Comparison of ENCODE assay signal across 11 cellular contexts in the genomic region with DNA sequence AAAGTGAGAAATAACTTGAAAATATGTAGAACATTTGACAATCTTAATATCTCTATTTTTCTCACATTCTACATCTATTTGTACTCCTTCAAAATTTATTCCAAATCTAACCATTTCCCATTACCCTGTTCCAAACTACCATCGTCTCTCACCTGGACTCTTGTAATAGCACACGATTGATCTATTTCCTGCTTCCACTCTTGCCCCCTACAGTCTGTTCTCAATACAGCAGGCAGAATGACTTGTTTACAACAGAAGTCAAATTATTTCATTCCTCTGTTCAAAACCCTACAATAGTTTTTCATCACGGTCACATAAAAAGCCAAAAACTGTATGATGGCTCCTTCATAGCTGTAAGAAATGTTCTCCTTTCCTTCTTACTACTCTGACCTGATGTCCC. TPM values are rescaled to one million over a fixed set of nuclear protein-coding genes. Genes with fewer than 3 reads are reported as not detected.
DNase-seq lines count a peak whose midpoint lies in the region; ATAC-seq and TF ChIP-seq lines count a peak whose summit lies in the region.
"Had no signal": no experiment of that assay in that cellular context is flagged by ENCODE, and none has a peak within 500 bp of the region (broad histone marks: within the 10 kb centered on the region; RNA-seq: fewer than 3 reads in every experiment).

No MANE protein-coding gene starts in this region.

- no peak overlapping the region for H3K4me2 ChIP-seq in mesendoderm (ENCODE audit: low read length)

- H3K27ac ChIP-seq in brain microvascular endothelial cell (no peak overlapping the region), mesendoderm (ENCODE audit: low read depth, low read length) (no peak overlapping the region)
- H3K27ac ChIP-seq: stomach had no signal

- in situ Hi-C loops in brain microvascular endothelial cell (cut with HindIII; ENCODE audit: low pct_ligation_motif_present, low sequenced_read_pairs) = no loop called here

- ATAC-seq in HG03159 (IDR thresholded peaks at IDR 0.05; ENCODE audit: unreplicated experiment) = peak; percentile 78

- no peaks in the 10 kb centered on the region for H3K4me1 ChIP-seq in mesendoderm (ENCODE audit: control insufficient read depth, low read depth, low read length)
- H3K4me1 ChIP-seq: stomach had no signal

- no peak overlapping the region for H4K5ac ChIP-seq in mesendoderm (ENCODE audit: low read length)

- no peak overlapping the region for H3K4ac ChIP-seq in mesendoderm (ENCODE audit: low read depth, low read length)

- DNase-seq in brain microvascular endothelial cell (no peak), mesendoderm (peak; percentile 31), COLO668 (lab: John Stamatoyannopoulos, UW; ENCODE audit: unreplicated experiment) (no peak), NCI-H1436 (lab: John Stamatoyannopoulos, UW) (no peak), NCI-H1694 treated with DMSO at 0.1 percent for 48 hours (lab: John Stamatoyannopoulos, UW) (no peak)
- DNase-seq in stimulated activated CD4-positive, alpha-beta T cell treated with anti-CD3 and anti-CD28 coated beads, Interleukin-4, amount 100 ng/mL, for 1 hour = no peak
- DNase-seq: cerebellar nuclear complex, small intestine, stomach had no signal

- H2BK5ac ChIP-seq in mesendoderm (ENCODE audit: low read length) = no peak overlapping the region

- H3K79me2 ChIP-seq in mesendoderm (ENCODE audit: control insufficient read depth, insufficient read depth, low read length) = no peaks in the 10 kb centered on the region

- no peak overlapping the region for H2BK15ac ChIP-seq in mesendoderm (replicated peaks; ENCODE audit: low read depth)

- WGBS in mesendoderm (ENCODE audit: extremely low coverage, insufficient coverage, low lambda C conversion rate) = 100% methylated on average over 1 of the region's 3 CpGs

- H3K56ac ChIP-seq in mesendoderm (ENCODE audit: low read length) = no peak overlapping the region

- H3K9ac ChIP-seq in mesendoderm (ENCODE audit: low read length) = no peak overlapping the region

- no peak overlapping the region for H3K23ac ChIP-seq in mesendoderm (ENCODE audit: low read length)

- H2AK5ac ChIP-seq in mesendoderm (ENCODE audit: low read length) = no peak overlapping the region

- H3K36me3 ChIP-seq in brain microvascular endothelial cell (replicated peaks) (no peaks in the 10 kb centered on the region), mesendoderm (ENCODE audit: control insufficient read depth, insufficient read depth, low read length) (no peaks in the 10 kb centered on the region)
- H3K36me3 ChIP-seq: stomach had no signal

- H3K79me1 ChIP-seq in mesendoderm (ENCODE audit: low read length) = no peaks in the 10 kb centered on the region

- no peak overlapping the region for H3K18ac ChIP-seq in mesendoderm (ENCODE audit: low read length)

- TF ChIP-seq CTCF in GM12875 (IDR thresholded peaks at IDR 0.05; ENCODE audit: borderline replicate concordance, insufficient read depth, low read depth, low read length) = peak; percentile 42; the same call in 1 of the 2 replicates
- peak; percentile 47 for TF ChIP-seq CTCF in brain microvascular endothelial cell (IDR thresholded peaks at IDR 0.05; ENCODE audit: low read depth, low read length, missing control alignments)

- H3K4me3 ChIP-seq in GM12875 (ENCODE audit: low read depth, low read length) (no peak overlapping the region), brain microvascular endothelial cell (ENCODE audit: low read depth, low read length) (no peak overlapping the region), mesendoderm (ENCODE audit: low read length) (no peak overlapping the region)
- H3K4me3 ChIP-seq: stomach had no signal

- H3K27me3 ChIP-seq in brain microvascular endothelial cell (replicated peaks) (no peaks in the 10 kb centered on the region), mesendoderm (ENCODE audit: insufficient read depth, low read length, poor library complexity) (no peaks in the 10 kb centered on the region)
- H3K27me3 ChIP-seq: stomach had no signal

- H2BK120ac ChIP-seq in mesendoderm (ENCODE audit: low read depth, low read length) = no peak overlapping the region

- no peak overlapping the region for H4K8ac ChIP-seq in mesendoderm (ENCODE audit: low read depth, low read length)

RNA-seq across cellular contexts. Expression of a gene that starts 21.1 kb away (rescaled TPM):
- polyA plus RNA-seq in mesendoderm (2013, experiment 1 of 2) = not detected
- polyA plus RNA-seq in mesendoderm (2013, experiment 2 of 2) = not detected
- polyA plus RNA-seq: small intestine, stomach had no signal

RNA-seq across cellular contexts. Expression of a gene that starts 34.5 kb away (rescaled TPM):
- polyA plus RNA-seq in mesendoderm (2013, experiment 1 of 2) = 2.1 TPM
- 2.2 TPM for polyA plus RNA-seq in mesendoderm (2013, experiment 2 of 2)
